9 cellular contexts compared by ENCODE assay signal in genomic region chr6:109165392-109165964, GRCh38.
DNase-seq lines count a peak whose midpoint lies in the region; ATAC-seq and TF ChIP-seq lines count a peak whose summit lies in the region.
"Had no signal": no experiment of that assay in that cellular context is flagged by ENCODE, and none has a peak within 500 bp of the region (broad histone marks: within the 10 kb centered on the region; RNA-seq: fewer than 3 reads in every experiment).

No MANE protein-coding gene starts in this region.

- H3K36me3 ChIP-seq in right atrium auricular region (peaks cover 8% of the 10 kb centered on the region), uterus (no peaks in the 10 kb centered on the region), prostate gland (no peaks in the 10 kb centered on the region)

- ATAC-seq in Right ventricle myocardium inferior = peak; percentile 97
- ATAC-seq in WTC11 = peak; percentile 61

- no peak for TF ChIP-seq POLR2A in uterus (IDR thresholded peaks at IDR 0.05)
- TF ChIP-seq POLR2A in prostate gland (IDR thresholded peaks at IDR 0.05) = no peak

- DNase-seq in Right ventricle myocardium inferior (ENCODE audit: missing footprints) (no peak), right atrium auricular region (ENCODE audit: low spot score) (no peak), WTC11 (ENCODE audit: low spot score) (no peak), hepatic stellate cell (ENCODE audit: low spot score) (peak; percentile 25), uterus (peak; percentile 20 to 54), putamen (ENCODE audit: low spot score) (no peak), prostate gland (ENCODE audit: low spot score) (no peak)
- DNase-seq in activated naive CD4-positive, alpha-beta T cell treated with anti-CD3 and anti-CD28 coated beads, Interleukin-2, amount 10 ng/mL, durations not matched to agents 7 days and 5 days = no peak
- DNase-seq: CD4-positive, alpha-beta memory T cell had no signal

- H3K4me1 Mint-ChIP-seq in WTC11 = no peaks in the 10 kb centered on the region
- peaks cover 4% of the 10 kb centered on the region for H3K4me1 Mint-ChIP-seq in activated naive CD4-positive, alpha-beta T cell treated with anti-CD3 and anti-CD28 coated beads, Interleukin-2, amount 10 ng/mL, durations not matched to agents 7 days and 5 days
- H3K4me1 Mint-ChIP-seq: CD4-positive, alpha-beta memory T cell had no signal

- no peaks in the 10 kb centered on the region for H3K27me3 Mint-ChIP-seq in WTC11 (ENCODE audit: low read depth)
- H3K27me3 Mint-ChIP-seq in activated naive CD4-positive, alpha-beta T cell treated with anti-CD3 and anti-CD28 coated beads, Interleukin-2, amount 10 ng/mL, durations not matched to agents 7 days and 5 days = no peaks in the 10 kb centered on the region
- H3K27me3 Mint-ChIP-seq: CD4-positive, alpha-beta memory T cell had no signal

- CTCF ChIA-PET in WTC11 (lab: Charles Lee) = no interaction called here
- CTCF ChIA-PET in activated naive CD4-positive, alpha-beta T cell treated with anti-CD3 and anti-CD28 coated beads, Interleukin-2, amount 10 ng/mL, durations not matched to agents 7 days and 5 days (lab: Charles Lee) = no interaction called here

- TF ChIP-seq CTCF in right atrium auricular region (IDR thresholded peaks at IDR 0.05) (no peak), WTC11 (IDR thresholded peaks at IDR 0.05) (no peak), uterus (IDR thresholded peaks at IDR 0.05) (no peak), prostate gland (IDR thresholded peaks at IDR 0.05) (no peak)

- POLR2A ChIA-PET in WTC11 (lab: Charles Lee) = interaction anchor here (0.7 kb wide), 1 partner anchor 26 kb away, joined by 5 read pairs; no protein-coding TSS in a partner anchor

- no peak overlapping the region for H3K4me3 Mint-ChIP-seq in WTC11
- H3K4me3 Mint-ChIP-seq in activated naive CD4-positive, alpha-beta T cell treated with anti-CD3 and anti-CD28 coated beads, Interleukin-2, amount 10 ng/mL, durations not matched to agents 7 days and 5 days = no peak overlapping the region
- H3K4me3 Mint-ChIP-seq: CD4-positive, alpha-beta memory T cell had no signal

- H3K9me3 ChIP-seq in right atrium auricular region = no peaks in the 10 kb centered on the region
- H3K9me3 ChIP-seq in uterus = no peaks in the 10 kb centered on the region
- no peaks in the 10 kb centered on the region for H3K9me3 ChIP-seq in prostate gland

- H3K36me3 Mint-ChIP-seq in WTC11 = no peaks in the 10 kb centered on the region
- H3K36me3 Mint-ChIP-seq in activated naive CD4-positive, alpha-beta T cell treated with anti-CD3 and anti-CD28 coated beads, Interleukin-2, amount 10 ng/mL, durations not matched to agents 7 days and 5 days = no peaks in the 10 kb centered on the region

- intact Hi-C loops in Right ventricle myocardium inferior (cut with DNase I) (no loop called here), uterus (cut with DNase I; ENCODE audit: low total_unique reads) (no loop called here), prostate gland (cut with DNase I) (no loop called here)

- H3K4me1 ChIP-seq in right atrium auricular region = no peaks in the 10 kb centered on the region
- H3K4me1 ChIP-seq in uterus = no peaks in the 10 kb centered on the region
- no peaks in the 10 kb centered on the region for H3K4me1 ChIP-seq in prostate gland (replicated peaks)

- no peaks in the 10 kb centered on the region for H3K9me3 Mint-ChIP-seq in WTC11
- H3K9me3 Mint-ChIP-seq in activated naive CD4-positive, alpha-beta T cell treated with anti-CD3 and anti-CD28 coated beads, Interleukin-2, amount 10 ng/mL, durations not matched to agents 7 days and 5 days = no peaks in the 10 kb centered on the region
- H3K9me3 Mint-ChIP-seq: CD4-positive, alpha-beta memory T cell had no signal

- H3K4me3 ChIP-seq in right atrium auricular region (no peak overlapping the region), uterus (no peak overlapping the region), prostate gland (no peak overlapping the region)

- no peak overlapping the region for H3K27ac ChIP-seq in right atrium auricular region
- H3K27ac ChIP-seq in uterus = no peak overlapping the region
- no peak overlapping the region for H3K27ac ChIP-seq in prostate gland

- 17% methylated on average over 1 of the region's 1 CpG for WGBS in prostate gland

- no peaks in the 10 kb centered on the region for H3K27me3 ChIP-seq in right atrium auricular region
- H3K27me3 ChIP-seq in uterus = no peaks in the 10 kb centered on the region
- no peaks in the 10 kb centered on the region for H3K27me3 ChIP-seq in prostate gland (replicated peaks; ENCODE audit: insufficient read depth)

- H3K27ac Mint-ChIP-seq in WTC11 = no peak overlapping the region
- H3K27ac Mint-ChIP-seq in activated naive CD4-positive, alpha-beta T cell treated with anti-CD3 and anti-CD28 coated beads, Interleukin-2, amount 10 ng/mL, durations not matched to agents 7 days and 5 days = no peak overlapping the region
- H3K27ac Mint-ChIP-seq: CD4-positive, alpha-beta memory T cell had no signal

TF ChIP-seq in WTC11, 78 proteins besides CTCF, POLR2A, EP300 and RAD21:
- TF ChIP-seq, protein P1, sequence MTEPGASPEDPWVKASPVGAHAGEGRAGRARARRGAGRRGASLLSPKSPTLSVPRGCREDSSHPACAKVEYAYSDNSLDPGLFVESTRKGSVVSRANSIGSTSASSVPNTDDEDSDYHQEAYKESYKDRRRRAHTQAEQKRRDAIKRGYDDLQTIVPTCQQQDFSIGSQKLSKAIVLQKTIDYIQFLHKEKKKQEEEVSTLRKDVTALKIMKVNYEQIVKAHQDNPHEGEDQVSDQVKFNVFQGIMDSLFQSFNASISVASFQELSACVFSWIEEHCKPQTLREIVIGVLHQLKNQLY (CRISPR knock-in tag; IDR thresholded peaks at IDR 0.05) = no peak
- no peak for TF ChIP-seq PRDM15 (CRISPR knock-in tag; IDR thresholded peaks at IDR 0.05)
- TF ChIP-seq TCF7 (CRISPR knock-in tag; IDR thresholded peaks at IDR 0.05; ENCODE audit: low read depth) = no peak
- no peak for TF ChIP-seq ZNF671 (CRISPR knock-in tag; IDR thresholded peaks at IDR 0.05)

Comparison
In these comparisons a context has a peak if more than half of its experiments do, and no peak if none do; other contexts are left out.
1. DNase-seq: peak in hepatic stellate cell (single experiment) and uterus (2 of 2); none in Right ventricle myocardium inferior (single experiment), right atrium auricular region (single experiment), WTC11 (single experiment), putamen (single experiment), activated naive CD4-positive, alpha-beta T cell treated with anti-CD3 and anti-CD28 coated beads, Interleukin-2, amount 10 ng/mL, durations not matched to agents 7 days and 5 days (single experiment) and prostate gland (single experiment).